8 cellular contexts compared by ENCODE assay signal in the genomic region with DNA sequence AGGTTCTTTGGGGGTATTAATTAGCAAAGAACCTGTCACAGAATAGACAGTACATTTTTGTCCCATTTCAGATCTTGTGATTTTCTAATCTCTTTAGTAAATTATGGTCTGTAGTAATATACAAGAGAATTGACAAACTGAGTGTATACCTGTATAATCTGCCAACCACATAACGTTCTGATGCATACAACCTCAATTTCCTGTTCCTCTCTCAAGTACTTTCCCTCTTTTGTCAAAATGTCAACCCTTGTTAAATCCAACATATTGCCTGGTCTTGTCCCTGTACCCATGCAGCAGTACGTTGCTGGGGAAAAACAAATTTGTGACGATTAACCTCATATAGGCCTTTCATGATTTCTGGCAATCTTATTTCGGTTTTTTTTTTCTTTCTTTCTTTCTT. TPM values are rescaled to one million over a fixed set of nuclear protein-coding genes. Genes with fewer than 3 reads are reported as not detected.
DNase-seq lines count a peak whose midpoint lies in the region; FAIRE-seq and TF ChIP-seq lines count a peak whose summit lies in the region.

No MANE protein-coding gene starts in this region.

- no peak overlapping the region for H2BK12ac ChIP-seq in H1 (ENCODE audit: low read depth, low read length)

- no peak overlapping the region for H3K27ac Mint-ChIP-seq in osteocyte (ENCODE audit: unreplicated experiment)

- peaks cover 22% of the 10 kb centered on the region for H3K4me1 Mint-ChIP-seq in osteocyte (ENCODE audit: unreplicated experiment)

- no peak overlapping the region for H2AFZ ChIP-seq in OCI-LY3 (ENCODE audit: low read depth, low read length)
- H2AFZ ChIP-seq in H1 (ENCODE audit: low read length): no peak overlapping the region

- DNase-seq in GM12865 (ENCODE audit: low read depth): peak; percentile 22
- no peak for DNase-seq in H1 (ENCODE audit: low read depth in 1 of 2, low spot score in 2 of 2)
- no peak for DNase-seq in osteocyte (ENCODE audit: extremely low spot score, unreplicated experiment)
- no peak for DNase-seq in NCI-H1048 (lab: John Stamatoyannopoulos, UW)
- DNase-seq in DMS79 treated with DMSO at 0.1 percent for 48 hours (lab: John Stamatoyannopoulos, UW): no peak
- no peak for DNase-seq in NCI-H446 treated with DMSO at 0.1 percent for 48 hours (lab: John Stamatoyannopoulos, UW)
- no peak for DNase-seq in kidney tubule cell (ENCODE audit: low spot score)

- H2BK15ac ChIP-seq in H1 (ENCODE audit: low read length): no peak overlapping the region

- CTCF ChIA-PET in H1 (lab: Charles Lee; ENCODE audit: partially characterized antibody): interaction anchor here (1.1 to 1.6 kb wide), 3 partner anchors 14 to 231 kb away, joined by 3 to 6 read pairs (median 3); no protein-coding TSS in a partner anchor

- H3K27ac ChIP-seq in OCI-LY3 (ENCODE audit: low read length) (no peak overlapping the region), H1 (ENCODE audit: low read depth, low read length) (no peak overlapping the region)

- peaks cover 12% of the 10 kb centered on the region for H3K36me3 ChIP-seq in OCI-LY3 (replicated peaks; ENCODE audit: low read depth, low read length)
- no peaks in the 10 kb centered on the region; a peak in 2 of 8 replicates for H3K36me3 ChIP-seq in H1 (ENCODE audit: control insufficient read depth in 2 of 4, insufficient read depth in 4 of 4, low read length in 3 of 4)

- no peaks in the 10 kb centered on the region for H4K20me1 ChIP-seq in OCI-LY3 (ENCODE audit: insufficient read depth, low read length)
- H4K20me1 ChIP-seq in H1 (replicated peaks in 1 of 2; ENCODE audit: control insufficient read depth in 1 of 2, insufficient read depth in 2 of 2, low read length in 2 of 2): peaks cover 9 to 34% of the 10 kb centered on the region in 2 experiments

- H3K4me1 ChIP-seq in OCI-LY3 (ENCODE audit: low read length) (peaks cover 17% of the 10 kb centered on the region), H1 (replicated peaks in 1 of 4; ENCODE audit: control insufficient read depth in 3 of 4, insufficient read depth in 4 of 4, low read length in 3 of 4) (peaks cover 0 to 5% (median 2%) of the 10 kb centered on the region in 4 experiments; a peak in 4 of 7 replicates)

- peaks cover 6% of the 10 kb centered on the region for H3K23me2 ChIP-seq in H1 (ENCODE audit: low read depth, low read length)

- peaks cover 63% of the 10 kb centered on the region for H3K79me2 ChIP-seq in OCI-LY3 (ENCODE audit: low read length)
- H3K79me2 ChIP-seq in H1 (ENCODE audit: control insufficient read depth in 1 of 2, insufficient read depth in 2 of 2, low read length in 2 of 2): no peaks in the 10 kb centered on the region; a peak in 1 of 4 replicates

- H3K27me3 Mint-ChIP-seq in osteocyte (ENCODE audit: unreplicated experiment): no peaks in the 10 kb centered on the region

- POLR2A ChIA-PET in H1 (lab: Charles Lee; ENCODE audit: partially characterized antibody): interaction anchor here (1.3 kb wide), 1 partner anchor 111 kb away, joined by 3 read pairs; no protein-coding TSS in a partner anchor

- no peak overlapping the region for H2BK20ac ChIP-seq in H1 (ENCODE audit: low read length)

- H4K8ac ChIP-seq in H1 (ENCODE audit: extremely low read depth, insufficient read depth, low read length): no peak overlapping the region

- H3K9me3 Mint-ChIP-seq in osteocyte (ENCODE audit: unreplicated experiment): no peaks in the 10 kb centered on the region

- H3K18ac ChIP-seq in H1 (ENCODE audit: extremely low read depth, low read length): no peak overlapping the region

- no peak overlapping the region for H2BK120ac ChIP-seq in H1 (replicated peaks; ENCODE audit: low read depth, low read length)

- peak overlapping the region; percentile 66 for H3K4me2 ChIP-seq in OCI-LY3 (ENCODE audit: low read length)
- peak overlapping the region; percentile 63 to 78; a peak in 2 of 4 replicates for H3K4me2 ChIP-seq in H1 (ENCODE audit: insufficient read depth in 1 of 2, low read depth in 2 of 2, low read length in 2 of 2)

- H3K23ac ChIP-seq in H1 (ENCODE audit: insufficient read length): no peak overlapping the region

- no peaks in the 10 kb centered on the region for H3K36me3 Mint-ChIP-seq in osteocyte (ENCODE audit: unreplicated experiment)

- no peak overlapping the region for H4K91ac ChIP-seq in H1 (replicated peaks; ENCODE audit: insufficient read length, low read length)

- H3K56ac ChIP-seq in H1 (replicated peaks; ENCODE audit: insufficient read length, low read depth, low read length): no peak overlapping the region

- peak overlapping the region; percentile 98 for H3K4me3 Mint-ChIP-seq in osteocyte (ENCODE audit: unreplicated experiment)

- no peak for FAIRE-seq in H1 (lab: Jason Lieb, UNC)

- no peaks in the 10 kb centered on the region for H3K79me1 ChIP-seq in H1 (ENCODE audit: low read depth, low read length)

- no peak overlapping the region for H2AK5ac ChIP-seq in H1 (ENCODE audit: low read depth, low read length)

- no peak for TF ChIP-seq EP300 in H1 (IDR thresholded peaks at IDR 0.05; ENCODE audit: borderline replicate concordance in 1 of 2, low read depth in 2 of 2, low read length in 2 of 2)

- H3K4ac ChIP-seq in H1 (replicated peaks; ENCODE audit: insufficient read length, low read depth, low read length): no peak overlapping the region

- TF ChIP-seq RAD21 in H1 (IDR thresholded peaks at IDR 0.05 in 1 of 2, conservative IDR thresholded peaks at IDR 0.05 in 1 of 2; ENCODE audit: low read depth in 2 of 2, low read length in 2 of 2): no peak

- no peak overlapping the region for H3K14ac ChIP-seq in H1 (ENCODE audit: insufficient read length)

- H3K9ac ChIP-seq in OCI-LY3 (ENCODE audit: low read length): peak overlapping the region; percentile 78
- no peak overlapping the region for H3K9ac ChIP-seq in H1 (replicated peaks in 1 of 4; ENCODE audit: extremely low read depth in 1 of 4, low read depth in 3 of 4, low read length in 3 of 4)

- H3K4me3 ChIP-seq in GM12865 (ENCODE audit: low read depth, low read length): peak overlapping the region; percentile 68
- peak overlapping the region; percentile 84 for H3K4me3 ChIP-seq in OCI-LY3 (ENCODE audit: low read length)
- H3K4me3 ChIP-seq in H1 (ENCODE audit: extremely low read depth in 1 of 4, insufficient read depth in 2 of 4, low read depth in 3 of 4, low read length in 4 of 4): peak overlapping the region; percentile 60 to 93 (median 85); a peak in 4 of 8 replicates

- H3K9me3 ChIP-seq in OCI-LY3 (ENCODE audit: insufficient read depth, low read length): no peaks in the 10 kb centered on the region
- H3K9me3 ChIP-seq in H1 (ENCODE audit: insufficient read depth in 2 of 2, low read depth in 1 of 2, low read length in 1 of 2): no peaks in the 10 kb centered on the region

- WGBS in H1 (ENCODE audit: extremely low coverage in 1 of 2, insufficient coverage in 1 of 2, insufficient read length in 1 of 2, insufficient replicate concordance in 2 of 2, low coverage in 1 of 2, low lambda C conversion rate in 2 of 2, missing lambda C conversion rate in 1 of 2), 2 experiments: 85% methylated on average over 4 of the region's 4 CpGs; no CpG with 5 or more reads in 1 of the 2 experiments

- no peak for TF ChIP-seq POLR2A in H1 (IDR thresholded peaks at IDR 0.05; ENCODE audit: control extremely low read depth in 1 of 2, low read depth in 2 of 2, low read length in 2 of 2)

- no peak overlapping the region for H2BK5ac ChIP-seq in H1 (ENCODE audit: low read depth, low read length)

- no peak overlapping the region for H4K5ac ChIP-seq in H1 (ENCODE audit: insufficient read length, low read depth, low read length)

- TF ChIP-seq CTCF in GM12865 (IDR thresholded peaks at IDR 0.05; ENCODE audit: insufficient read depth, low read depth, low read length, missing control alignments): no peak
- TF ChIP-seq CTCF in OCI-LY3 (IDR thresholded peaks at IDR 0.05; ENCODE audit: low read depth, low read length): no peak
- no peak for TF ChIP-seq CTCF in H1 (IDR thresholded peaks at IDR 0.05; ENCODE audit: control extremely low read depth in 1 of 3, insufficient read depth in 1 of 3, low read depth in 1 of 3, low read length in 3 of 3)
- TF ChIP-seq CTCF in osteocyte (IDR thresholded peaks at IDR 0.05): no peak

- H3K27me3 ChIP-seq in OCI-LY3 (ENCODE audit: low read depth, low read length) (no peaks in the 10 kb centered on the region), H1 (replicated peaks in 1 of 4; ENCODE audit: control insufficient read depth in 3 of 4, extremely low read depth in 1 of 4, insufficient read depth in 3 of 4, low read length in 3 of 4) (peaks cover 19 to 49% (median 31%) of the 10 kb centered on the region in 4 experiments)

TF ChIP-seq in H1, 55 proteins besides CTCF, POLR2A, EP300 and RAD21 (continues in another document):
- TF ChIP-seq NANOG (IDR thresholded peaks at IDR 0.05; ENCODE audit: insufficient read depth, low read depth, low read length, poor library complexity, severe bottlenecking): no peak
- TF ChIP-seq, protein P1, sequence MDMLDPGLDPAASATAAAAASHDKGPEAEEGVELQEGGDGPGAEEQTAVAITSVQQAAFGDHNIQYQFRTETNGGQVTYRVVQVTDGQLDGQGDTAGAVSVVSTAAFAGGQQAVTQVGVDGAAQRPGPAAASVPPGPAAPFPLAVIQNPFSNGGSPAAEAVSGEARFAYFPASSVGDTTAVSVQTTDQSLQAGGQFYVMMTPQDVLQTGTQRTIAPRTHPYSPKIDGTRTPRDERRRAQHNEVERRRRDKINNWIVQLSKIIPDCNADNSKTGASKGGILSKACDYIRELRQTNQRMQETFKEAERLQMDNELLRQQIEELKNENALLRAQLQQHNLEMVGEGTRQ (IDR thresholded peaks at IDR 0.05; ENCODE audit: low read length): no peak

RNA-seq across cellular contexts. Expression of gene ARV1, which starts 1.1 kb away (rescaled TPM):
- 12.0 and 13.1 TPM in 2 replicates for total RNA-seq in H1 (2021; fragmentation: NEBNext Ultra II Directional; extraction: Animal tissue kit (Norgen Biotek cat#: 25700))
- polyA plus RNA-seq in H1 (2011; rRNA removed): 6.9 and 13.4 TPM in 2 replicates
- 16.5 TPM for polyA plus RNA-seq in H1 (2011; cell fraction: cytosol; rRNA removed)
- 3.6 TPM for polyA plus RNA-seq in H1 (2011; cell fraction: nucleus; rRNA removed)
- 10.6 to 15.0 TPM (median 12.0 TPM) in 4 replicates for polyA plus RNA-seq in H1 (2012, experiment 1 of 2)
- 2.2 TPM for polyA plus RNA-seq in H1 (2012, experiment 2 of 2)
- 21.7 TPM for polyA plus RNA-seq in H1 (2013, experiment 1 of 2)
- 27.2 TPM for polyA plus RNA-seq in H1 (2013, experiment 2 of 2)
- 6.8 and 9.2 TPM in 2 replicates for polyA minus RNA-seq in H1 (2011; rRNA and poly(A)+ RNA removed)
- 3.8 TPM for polyA minus RNA-seq in H1 (2011; cell fraction: cytosol; rRNA and poly(A)+ RNA removed)
- polyA minus RNA-seq in H1 (2011; cell fraction: nucleus; rRNA and poly(A)+ RNA removed): 6.0 TPM
- total RNA-seq in osteocyte: 16.2 and 17.1 TPM in 2 replicates

RNA-seq across cellular contexts. Expression of gene TTC13, which starts 1.3 kb away (rescaled TPM):
- total RNA-seq in H1 (2021; fragmentation: NEBNext Ultra II Directional; extraction: Animal tissue kit (Norgen Biotek cat#: 25700)): 7.1 and 8.3 TPM in 2 replicates
- polyA plus RNA-seq in H1 (2011; rRNA removed): 2.5 and 3.1 TPM in 2 replicates
- 3.7 TPM for polyA plus RNA-seq in H1 (2011; cell fraction: cytosol; rRNA removed)
- 5.5 TPM for polyA plus RNA-seq in H1 (2011; cell fraction: nucleus; rRNA removed)
- polyA plus RNA-seq in H1 (2012, experiment 1 of 2): 4.8 to 9.4 TPM (median 5.6 TPM) in 4 replicates
- 0.60 TPM for polyA plus RNA-seq in H1 (2012, experiment 2 of 2)
- polyA plus RNA-seq in H1 (2013, experiment 1 of 2): 9.8 TPM
- polyA plus RNA-seq in H1 (2013, experiment 2 of 2): 8.2 TPM
- polyA minus RNA-seq in H1 (2011; rRNA and poly(A)+ RNA removed): 6.8 and 8.9 TPM in 2 replicates
- 2.7 TPM for polyA minus RNA-seq in H1 (2011; cell fraction: cytosol; rRNA and poly(A)+ RNA removed)
- 9.7 TPM for polyA minus RNA-seq in H1 (2011; cell fraction: nucleus; rRNA and poly(A)+ RNA removed)
- total RNA-seq in osteocyte: 15.9 and 19.5 TPM in 2 replicates
